In genomic region chr14:24135834-24136683, GRCh38 we compare ENCODE assay signal across 8 cellular contexts. TPM values are rescaled to one million over a fixed set of nuclear protein-coding genes. Genes with fewer than 3 reads are reported as not detected.
A peak's percentile ranks its signal among the peaks of the same experiment; 100 is the strongest.
DNase-seq lines count a peak whose midpoint lies in the region; ATAC-seq and TF ChIP-seq lines count a peak whose summit lies in the region.

Gene PSME1 (plus strand): TSS chr14:24136194. CDS start chr14:24136263, 69 bp downstream.

- peaks cover 25% of the 10 kb centered on the region for H3K36me3 Mint-ChIP-seq in nephron progenitor cell (ENCODE audit: low read depth)

- H3K27ac ChIP-seq in RWPE1: peak within 1 kb of the TSS; percentile 96

- peak within 1 kb of the TSS; percentile 73 for H3K27ac Mint-ChIP-seq in nephron progenitor cell
- H3K27ac Mint-ChIP-seq in stimulated activated naive CD8-positive, alpha-beta T cell treated with anti-CD3 and anti-CD28 coated beads, Interleukin-15, amount 100 ng/mL, for 72 hours: peak within 1 kb of the TSS; percentile 92 to 94

- no peaks in the 10 kb centered on the region for H3K9me3 Mint-ChIP-seq in nephron progenitor cell
- H3K9me3 Mint-ChIP-seq in stimulated activated naive CD8-positive, alpha-beta T cell treated with anti-CD3 and anti-CD28 coated beads, Interleukin-15, amount 100 ng/mL, for 72 hours: no peaks in the 10 kb centered on the region

- peak within 1 kb of the TSS; percentile 88 for H3K4me3 Mint-ChIP-seq in nephron progenitor cell
- peak within 1 kb of the TSS; percentile 91 to 98 for H3K4me3 Mint-ChIP-seq in stimulated activated naive CD8-positive, alpha-beta T cell treated with anti-CD3 and anti-CD28 coated beads, Interleukin-15, amount 100 ng/mL, for 72 hours

- peaks cover 66% of the 10 kb centered on the region for H3K4me1 Mint-ChIP-seq in nephron progenitor cell
- H3K4me1 Mint-ChIP-seq in stimulated activated naive CD8-positive, alpha-beta T cell treated with anti-CD3 and anti-CD28 coated beads, Interleukin-15, amount 100 ng/mL, for 72 hours: peaks cover 63% of the 10 kb centered on the region

- POLR2A ChIA-PET in RWPE1 (lab: Yijun Ruan, JAX; ENCODE audit: low non-redundant PET): interaction anchor here (0.9 to 2.6 kb wide), 3 partner anchors 11 to 22 kb away, joined by 3 to 12 read pairs (median 5); partner anchors contain the start of genes DCAF11, NRL, PSME2 and RNF31

- peak; percentile 92 for ATAC-seq in stimulated activated naive CD8-positive, alpha-beta T cell treated with anti-CD3 and anti-CD28 coated beads, Interleukin-15, amount 100 ng/mL, for 72 hours

- DNase-seq in Daoy (ENCODE audit: low read depth) (peak; percentile 97), GOT3 (lab: John Stamatoyannopoulos, UW) (peak; percentile 51), LoVo (ENCODE audit: low spot score) (peak; percentile 93), RWPE1 (ENCODE audit: low spot score) (peak; percentile 94), fibroblast of pulmonary artery (ENCODE audit: low read depth) (peak; percentile 82), nephron progenitor cell (peak; percentile 96)
- peak; percentile 91 for DNase-seq in activated T-helper 9 cell treated with anti-CD3 and anti-CD28 coated beads, Interleukin-2, amount 50 U/mL, for 16 hours (ENCODE audit: low read depth)
- peak; percentile 94 for DNase-seq in stimulated activated naive CD8-positive, alpha-beta T cell treated with anti-CD3 and anti-CD28 coated beads, Interleukin-15, amount 100 ng/mL, for 72 hours

- no peak for TF ChIP-seq CTCF in RWPE1 (conservative IDR thresholded peaks at IDR 0.05; ENCODE audit: low read depth)
- no peak for TF ChIP-seq CTCF in fibroblast of pulmonary artery (IDR thresholded peaks at IDR 0.05; ENCODE audit: low read length, missing control alignments)
- TF ChIP-seq CTCF in nephron progenitor cell (IDR thresholded peaks at IDR 0.05): no peak

- H3K27me3 Mint-ChIP-seq in nephron progenitor cell (ENCODE audit: low read depth, poor library complexity): peaks cover 22% of the 10 kb centered on the region
- H3K27me3 Mint-ChIP-seq in stimulated activated naive CD8-positive, alpha-beta T cell treated with anti-CD3 and anti-CD28 coated beads, Interleukin-15, amount 100 ng/mL, for 72 hours: no peaks in the 10 kb centered on the region

- H3K4me3 ChIP-seq in fibroblast of pulmonary artery (replicated peaks; ENCODE audit: low read depth, low read length): peak within 1 kb of the TSS; percentile 74

- CTCF ChIA-PET in RWPE1 (lab: Yijun Ruan, JAX): interaction anchor here (1.3 kb wide), 1 partner anchor 25 kb away, joined by 7 read pairs; the partner anchor contains the start of gene IRF9

RNA-seq across cellular contexts. Expression of gene PSME1, which starts in this region (rescaled TPM):
- 191 and 208 TPM in 2 replicates for total RNA-seq in Daoy (2014; rRNA removed; shearing (Covaris generic))

Comparison
In these comparisons a context has a peak if more than half of its experiments do, and no peak if none do; other contexts are left out.
1. Peak in every context shown above with its lines: DNase-seq, ATAC-seq, H3K4me3 ChIP-seq and H3K27ac ChIP-seq.